In genomic region chr1:11059990-11060948, GRCh38 we compare ENCODE assay signal across 8 cellular contexts. TPM values are rescaled to one million over a fixed set of nuclear protein-coding genes. Genes with fewer than 3 reads are reported as not detected.
DNase-seq lines count a peak whose midpoint lies in the region; TF ChIP-seq lines count a peak whose summit lies in the region.

Gene SRM, minus strand, starts transcription at chr1:11060018. Its CDS starts 75 bp downstream, at chr1:11059943.

- peak; percentile 57 for TF ChIP-seq POLR2A in NB4 (IDR thresholded peaks at IDR 0.05; ENCODE audit: extremely low read depth, insufficient read length)
- peak in 1 of 2 donors; percentile 41 for TF ChIP-seq POLR2A in suprapubic skin (IDR thresholded peaks at IDR 0.05)

- H3K79me2 ChIP-seq in SK-N-SH (ENCODE audit: insufficient read depth) = peaks cover 31% of the 10 kb centered on the region

- H3K36me3 Mint-ChIP-seq in HFFc6 (ENCODE audit: low read depth) = peaks cover 28% of the 10 kb centered on the region
- peaks cover 8% of the 10 kb centered on the region for H3K36me3 Mint-ChIP-seq in activated naive CD4-positive, alpha-beta T cell treated with anti-CD3 and anti-CD28 coated beads, Interleukin-2, amount 50 U/mL, for 24 hours

- TF ChIP-seq EP300 in SK-N-SH (IDR thresholded peaks at IDR 0.05; ENCODE audit: borderline replicate concordance in 1 of 2, low read depth in 1 of 2, low read length in 1 of 2) (no peak), suprapubic skin (IDR thresholded peaks at IDR 0.05) (no peak)

- peak within 1 kb of the TSS; percentile 73 for H3K9ac ChIP-seq in SK-N-SH

- CTCF ChIA-PET in SK-N-SH (lab: Yijun Ruan, JAX) = interaction anchor here (0.8 to 5.3 kb wide), 7 partner anchors 10 to 585 kb away, joined by 3 to 49 read pairs (median 4); no protein-coding TSS in a partner anchor

- POLR2A ChIA-PET in SK-N-SH (lab: Yijun Ruan, JAX) = interaction anchor here (0.7 to 1.5 kb wide), 5 partner anchors 9 to 115 kb away, joined by 3 to 4 read pairs (median 3); partner anchors contain the start of gene EXOSC10

- no peak for TF ChIP-seq RAD21 in SK-N-SH (IDR thresholded peaks at IDR 0.05; ENCODE audit: low read length)

- H3K9me3 ChIP-seq in SK-N-SH (no peaks in the 10 kb centered on the region), suprapubic skin (no peaks in the 10 kb centered on the region)

- no peaks in the 10 kb centered on the region for H4K20me1 ChIP-seq in SK-N-SH (ENCODE audit: insufficient read depth)

- H3K4me1 ChIP-seq in SK-N-SH (ENCODE audit: control insufficient read depth in 1 of 2, insufficient read depth in 2 of 2, low read depth in 1 of 2, low read length in 1 of 2) (peaks cover 5 to 13% of the 10 kb centered on the region in 2 experiments; a peak in 3 of 4 replicates), suprapubic skin (peaks cover 30% of the 10 kb centered on the region)

- H3K9me3 Mint-ChIP-seq in HFFc6 = no peaks in the 10 kb centered on the region
- no peaks in the 10 kb centered on the region for H3K9me3 Mint-ChIP-seq in activated naive CD4-positive, alpha-beta T cell treated with anti-CD3 and anti-CD28 coated beads, Interleukin-2, amount 50 U/mL, for 24 hours

- H3K9me2 ChIP-seq in SK-N-SH = no peaks in the 10 kb centered on the region

- H3K27me3 ChIP-seq in GM06990 (replicated peaks; ENCODE audit: control insufficient read depth, insufficient read depth, low read length) (no peaks in the 10 kb centered on the region), SK-N-SH (ENCODE audit: insufficient read depth) (no peaks in the 10 kb centered on the region), suprapubic skin (no peaks in the 10 kb centered on the region)

- peak within 1 kb of the TSS; percentile 69 to 85 for H3K27ac ChIP-seq in SK-N-SH (ENCODE audit: low read depth in 2 of 2, low read length in 1 of 2)
- H3K27ac ChIP-seq in suprapubic skin = peak within 1 kb of the TSS; percentile 81

- H3K27me3 Mint-ChIP-seq in HFFc6 (ENCODE audit: insufficient read depth) = no peaks in the 10 kb centered on the region; the same call in 1 of the 2 replicates
- H3K27me3 Mint-ChIP-seq in activated naive CD4-positive, alpha-beta T cell treated with anti-CD3 and anti-CD28 coated beads, Interleukin-2, amount 50 U/mL, for 24 hours = no peaks in the 10 kb centered on the region

- WGBS in SK-N-SH (ENCODE audit: low lambda C conversion rate) = 3% methylated on average over 16 of the region's 81 CpGs
- WGBS in suprapubic skin = under 1% methylated on average over 17 of the region's 81 CpGs

- peak within 1 kb of the TSS; percentile 94 for H3K4me3 Mint-ChIP-seq in HFFc6
- H3K4me3 Mint-ChIP-seq in activated naive CD4-positive, alpha-beta T cell treated with anti-CD3 and anti-CD28 coated beads, Interleukin-2, amount 50 U/mL, for 24 hours = peak within 1 kb of the TSS; percentile 96

- H3K36me3 ChIP-seq in GM06990 (ENCODE audit: control insufficient read depth, insufficient read depth, low read length) = peaks cover 20% of the 10 kb centered on the region
- H3K36me3 ChIP-seq in SK-N-SH (replicated peaks in 1 of 2; ENCODE audit: control insufficient read depth in 1 of 2, insufficient read depth in 2 of 2, low read length in 1 of 2) = peaks cover 11 to 19% of the 10 kb centered on the region in 2 experiments
- H3K36me3 ChIP-seq in suprapubic skin = peaks cover 26% of the 10 kb centered on the region

- TF ChIP-seq CTCF in GM06990 (IDR thresholded peaks at IDR 0.05; ENCODE audit: insufficient read depth, low read length, poor library complexity, severe bottlenecking) (no peak), HFFc6 (IDR thresholded peaks at IDR 0.05) (peak; percentile 73), NB4 (IDR thresholded peaks at IDR 0.05; ENCODE audit: low read depth, low read length) (no peak), SK-N-SH (IDR thresholded peaks at IDR 0.05) (no peak), suprapubic skin (IDR thresholded peaks at IDR 0.05) (peak; percentile 67 to 85)

- DNase-seq in GM06990 (ENCODE audit: extremely low read depth, insufficient read length) (peak; percentile 96), HFFc6 (peak; percentile 84), NB4 (ENCODE audit: low read depth) (peak; percentile 93), SK-N-SH (peak; percentile 99), globus pallidus (ENCODE audit: low spot score) (peak; percentile 90), occipital lobe (lab: John Stamatoyannopoulos, UW) (peak; percentile 87), suprapubic skin (ENCODE audit: low spot score in 2 of 2) (peak in 1 of 2 donors; percentile 87)

- peak within 1 kb of the TSS; percentile 99 for H3K4me2 ChIP-seq in SK-N-SH

- peaks cover 10% of the 10 kb centered on the region for H3F3A ChIP-seq in SK-N-SH (replicated peaks; ENCODE audit: insufficient read depth)

- peak within 1 kb of the TSS; percentile 96 for H3K4me3 ChIP-seq in GM06990 (replicated peaks; ENCODE audit: low read depth, low read length)
- peak within 1 kb of the TSS; percentile 86 for H3K4me3 ChIP-seq in NB4 (ENCODE audit: low read depth, low read length)
- peak within 1 kb of the TSS; percentile 86 to 87 for H3K4me3 ChIP-seq in SK-N-SH (ENCODE audit: low read depth in 2 of 2, low read length in 1 of 2)
- peak within 1 kb of the TSS; percentile 83 for H3K4me3 ChIP-seq in suprapubic skin

- H2AFZ ChIP-seq in SK-N-SH (ENCODE audit: low read depth) = peak within 1 kb of the TSS; percentile 88

- H3K27ac Mint-ChIP-seq in HFFc6 = peak within 1 kb of the TSS; percentile 86
- H3K27ac Mint-ChIP-seq in activated naive CD4-positive, alpha-beta T cell treated with anti-CD3 and anti-CD28 coated beads, Interleukin-2, amount 50 U/mL, for 24 hours = peak within 1 kb of the TSS; percentile 93

- peaks cover 18% of the 10 kb centered on the region for H3K4me1 Mint-ChIP-seq in HFFc6 (ENCODE audit: low read depth)
- H3K4me1 Mint-ChIP-seq in activated naive CD4-positive, alpha-beta T cell treated with anti-CD3 and anti-CD28 coated beads, Interleukin-2, amount 50 U/mL, for 24 hours = peaks cover 26% of the 10 kb centered on the region

TF ChIP-seq in SK-N-SH, 30 proteins besides CTCF, POLR2A, EP300 and RAD21 (continues in another document):
- peak; percentile 51; the same call in 1 of the 2 replicates for TF ChIP-seq TAF1 (IDR thresholded peaks at IDR 0.05; ENCODE audit: borderline replicate concordance, low read depth, low read length)
- TF ChIP-seq ELF1 (IDR thresholded peaks at IDR 0.05) = no peak
- no peak for TF ChIP-seq JUND (IDR thresholded peaks at IDR 0.05)
- no peak for TF ChIP-seq RXRA (IDR thresholded peaks at IDR 0.05; ENCODE audit: borderline replicate concordance, low read depth)
- TF ChIP-seq MAX (IDR thresholded peaks at IDR 0.05; ENCODE audit: low read depth) = peak; percentile 75; the same call in 1 of the 2 replicates
- TF ChIP-seq RCOR1 (IDR thresholded peaks at IDR 0.05; ENCODE audit: low read length) = no peak
- TF ChIP-seq GATA2 (CRISPR knock-in tag; IDR thresholded peaks at IDR 0.05) = no peak
- no peak for TF ChIP-seq ZBTB33 (IDR thresholded peaks at IDR 0.05; ENCODE audit: borderline replicate concordance, low read depth)
- TF ChIP-seq SIN3A (IDR thresholded peaks at IDR 0.05; ENCODE audit: borderline replicate concordance, low read depth, low read length) = 0 out of 2 replicates have a peak, but pooled peaks have one; percentile 22
- TF ChIP-seq RFX5 (IDR thresholded peaks at IDR 0.05; ENCODE audit: low read length) = no peak
- TF ChIP-seq POLR2AphosphoS5 (IDR thresholded peaks at IDR 0.05; ENCODE audit: low read depth, low read length) = peak; percentile 80

RNA-seq across cellular contexts. Expression of gene SRM, which starts in this region (rescaled TPM):
- total RNA-seq in HFFc6 (2021; fragmentation: NEBNext Ultra II Directional; extraction: Animal tissue kit (Norgen Biotek cat#: 25700)) = 100 to 1,000 TPM; 262 to 308 (median 295) TPM
- polyA plus RNA-seq in SK-N-SH (2012; rRNA removed) = 60.9 and 105 TPM in 2 replicates
- polyA plus RNA-seq in SK-N-SH (2012; cell fraction: cytosol; rRNA removed) = 82.2 and 124 TPM in 2 replicates
- 61.2 and 80.1 TPM in 2 replicates for polyA plus RNA-seq in SK-N-SH (2012; cell fraction: nucleus; rRNA removed)
- total RNA-seq in occipital lobe = 10.9 TPM
- total RNA-seq in suprapubic skin = 10 to 100 TPM; 23.3 to 51.2 (median 46.6) TPM

Comparison
In these comparisons a context has a peak if more than half of its experiments do, and no peak if none do; other contexts are left out.
1. RNA of gene SRM (total RNA-seq): 262 to 308 TPM in HFFc6; 23.3 to 51.2 TPM in suprapubic skin and 10.9 TPM in occipital lobe (single experiment); every median in the first group is over 4 times any median in the second.
2. CTCF ChIP-seq: peak in HFFc6 (single experiment) and suprapubic skin (2 of 2); none in GM06990 (single experiment), NB4 (single experiment) and SK-N-SH (single experiment).
3. Peak in every context shown above with its lines, with median percentiles within 50 percentile points of each other: H3K4me3 ChIP-seq.